In the genomic region with DNA sequence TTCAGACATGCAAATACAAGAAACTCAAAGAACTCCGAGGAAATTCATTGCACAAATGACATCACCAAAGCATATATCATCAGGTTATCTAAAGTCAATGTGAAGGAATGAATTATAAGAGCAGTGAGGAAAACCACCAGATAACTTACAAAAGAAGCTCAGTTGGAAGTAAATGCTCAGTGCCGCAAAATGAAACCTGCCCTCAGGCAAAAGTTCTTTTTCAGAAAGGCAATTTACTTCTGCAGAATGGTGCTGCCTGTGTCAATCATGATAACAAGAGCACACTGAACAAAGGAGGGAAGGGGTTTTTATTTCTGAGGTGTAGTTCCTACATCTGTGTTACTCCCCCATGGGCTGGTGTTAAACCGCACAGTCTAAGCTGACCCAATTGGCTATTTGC, we compare ENCODE assay signal across 17 cellular contexts.
"Had no signal": no experiment of that assay in that cellular context is flagged by ENCODE, and none has a peak within 500 bp of the region (broad histone marks: within the 10 kb centered on the region; RNA-seq: fewer than 3 reads in every experiment).

No MANE protein-coding gene starts in this region.

- H3K27me3 ChIP-seq: foreskin keratinocyte, neutrophil, sigmoid colon, stomach, transverse colon had no signal

- H3K4me3 ChIP-seq: sigmoid colon, skin epidermis, stomach, thoracic aorta, transverse colon had no signal

- H3K4me3 Mint-ChIP-seq: effector memory CD8-positive, alpha-beta T cell; naive thymus-derived CD4-positive, alpha-beta T cell; nephron progenitor cell had no signal

- H3K36me3 Mint-ChIP-seq: naive thymus-derived CD4-positive, alpha-beta T cell had no signal

- H3K36me3 ChIP-seq: neutrophil, sigmoid colon, stomach, thoracic aorta, transverse colon had no signal

- H3K9me3 ChIP-seq: neutrophil, sigmoid colon had no signal

- DNase-seq: effector memory CD8-positive, alpha-beta T cell; erythroblast; foreskin keratinocyte; head of caudate nucleus; hippocampal formation; kidney glomerular epithelial cell; naive thymus-derived CD4-positive, alpha-beta T cell; nephron progenitor cell; sigmoid colon; stimulated activated CD4-positive, alpha-beta T cell treated with anti-CD3 and anti-CD28 coated beads, Interleukin-12 subunit alpha, Interleukin-12 subunit beta, amount 100 ng/mL, for 4 hours; stimulated activated naive CD4-positive, alpha-beta T cell; stomach; substantia nigra; transverse colon had no signal

- H3K27me3 Mint-ChIP-seq: effector memory CD8-positive, alpha-beta T cell; naive thymus-derived CD4-positive, alpha-beta T cell had no signal

- ATAC-seq: effector memory CD8-positive, alpha-beta T cell; foreskin keratinocyte; naive thymus-derived CD4-positive, alpha-beta T cell had no signal

- H3K27ac ChIP-seq: foreskin keratinocyte, neutrophil, sigmoid colon, skin epidermis, stomach, thoracic aorta, transverse colon had no signal

- H3K4me1 Mint-ChIP-seq: naive thymus-derived CD4-positive, alpha-beta T cell had no signal

- H3K4me1 ChIP-seq: foreskin keratinocyte, sigmoid colon, transverse colon had no signal

- H3K27ac Mint-ChIP-seq: effector memory CD8-positive, alpha-beta T cell; naive thymus-derived CD4-positive, alpha-beta T cell; nephron progenitor cell had no signal
